In the genomic region with DNA sequence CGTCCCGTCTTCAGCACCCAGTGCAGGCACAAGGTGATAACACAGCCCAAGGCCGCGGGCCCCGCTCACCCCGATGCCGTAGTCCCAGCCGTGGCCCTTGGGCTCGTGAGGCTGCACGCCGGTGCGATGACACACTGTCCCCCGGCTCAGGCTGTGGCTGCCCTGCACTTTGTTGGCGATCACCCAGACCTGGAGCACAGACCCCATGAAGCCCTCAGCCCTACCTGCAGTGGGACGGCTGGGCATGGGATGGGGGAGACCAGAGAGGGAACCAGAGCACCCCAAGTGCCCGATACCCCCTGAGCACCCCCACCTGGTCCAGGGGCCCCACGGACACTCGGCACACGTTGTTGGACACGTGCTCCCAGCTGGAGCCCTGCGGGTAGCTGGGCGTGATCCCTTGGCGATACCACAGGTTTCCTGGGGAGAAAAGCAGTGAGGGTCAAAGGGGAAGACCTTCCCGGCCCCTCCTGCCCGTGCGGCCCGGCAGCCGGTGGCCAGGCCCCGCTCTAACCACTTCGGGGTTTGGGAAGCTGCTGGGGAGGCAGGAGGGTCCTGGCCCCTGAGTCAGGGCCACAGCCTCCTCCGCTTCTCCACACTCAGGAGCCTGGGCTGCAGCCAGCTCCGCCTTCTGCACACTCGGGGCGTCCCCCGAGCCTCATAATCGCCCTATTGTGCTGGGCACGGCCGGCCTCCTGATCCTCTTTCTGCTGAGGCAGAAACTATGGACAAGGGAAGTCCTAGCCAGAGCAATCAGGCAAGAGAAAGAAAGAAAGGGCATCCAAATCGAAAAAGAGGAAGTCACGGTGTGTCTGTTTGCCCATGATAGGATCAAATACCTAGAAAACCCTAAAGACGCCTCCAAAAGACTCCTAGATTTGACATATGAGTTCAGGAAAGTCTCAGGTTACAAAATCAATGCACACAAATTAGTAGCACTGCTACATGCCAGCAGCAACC, we compare ENCODE assay signal across 9 cellular contexts. TPM values are rescaled to one million over a fixed set of nuclear protein-coding genes. Genes with fewer than 3 reads are reported as not detected.
DNase-seq lines count a peak whose midpoint lies in the region; ATAC-seq and TF ChIP-seq lines count a peak whose summit lies in the region.
"Had no signal": no experiment of that assay in that cellular context is flagged by ENCODE, and none has a peak within 500 bp of the region (broad histone marks: within the 10 kb centered on the region; RNA-seq: fewer than 3 reads in every experiment).

No MANE protein-coding gene starts in this region.

- H3K27me3 Mint-ChIP-seq in CD4-positive, CD25-positive, alpha-beta regulatory T cell: no peaks in the 10 kb centered on the region
- no peaks in the 10 kb centered on the region for H3K27me3 Mint-ChIP-seq in osteocyte (ENCODE audit: unreplicated experiment)

- H3K4me3 ChIP-seq in CD4-positive, CD25-positive, alpha-beta regulatory T cell (ENCODE audit: low read depth, low read length): no peak overlapping the region

- DNase-seq in CD4-positive, CD25-positive, alpha-beta regulatory T cell: no peak
- DNase-seq in MV-4-11 (lab: John Stamatoyannopoulos, UW) (peak; percentile 74), amygdala (lab: John Stamatoyannopoulos, UW) (peak in 51 of 56 donors; percentile 6 to 87 (median 53)), midbrain (lab: John Stamatoyannopoulos, UW) (peak; percentile 70), ACHN (no peak), osteocyte (ENCODE audit: extremely low spot score, unreplicated experiment) (no peak)

- peaks cover 5% of the 10 kb centered on the region for H3K36me3 Mint-ChIP-seq in CD4-positive, CD25-positive, alpha-beta regulatory T cell
- H3K36me3 Mint-ChIP-seq in osteocyte (ENCODE audit: unreplicated experiment): peaks cover 22% of the 10 kb centered on the region

- no peaks in the 10 kb centered on the region for H3K4me1 ChIP-seq in CD4-positive, CD25-positive, alpha-beta regulatory T cell (ENCODE audit: control insufficient read depth, insufficient read depth, low read length, poor library complexity, severe bottlenecking)

- H3K27ac Mint-ChIP-seq in CD4-positive, CD25-positive, alpha-beta regulatory T cell: peak overlapping the region; percentile 9 to 70 (median 62)
- no peak overlapping the region for H3K27ac Mint-ChIP-seq in osteocyte (ENCODE audit: unreplicated experiment)

- no peak for TF ChIP-seq CTCF in osteocyte (IDR thresholded peaks at IDR 0.05)

- ATAC-seq in CD4-positive, CD25-positive, alpha-beta regulatory T cell (ENCODE audit: low read depth in 2 of 2): no peak
- ATAC-seq in GM21529 (IDR thresholded peaks at IDR 0.05; ENCODE audit: unreplicated experiment) (no peak), GM19023 (IDR thresholded peaks at IDR 0.05; ENCODE audit: unreplicated experiment) (no peak)

- peaks cover 7 to 21% (median 11%) of the 10 kb centered on the region in 4 donors for H3K4me1 Mint-ChIP-seq in CD4-positive, CD25-positive, alpha-beta regulatory T cell
- peaks cover 14% of the 10 kb centered on the region for H3K4me1 Mint-ChIP-seq in osteocyte (ENCODE audit: unreplicated experiment)

- H3K36me3 ChIP-seq in CD4-positive, CD25-positive, alpha-beta regulatory T cell (ENCODE audit: control insufficient read depth, insufficient read depth, low read length): peaks cover 29% of the 10 kb centered on the region

- in situ Hi-C loops in ACHN (cut with HindIII; ENCODE audit: low pct_ligation_motif_present, low pct_unique_long_range_greater_than_20kb, low sequenced_read_pairs): no loop called here

- no peaks in the 10 kb centered on the region for H3K27me3 ChIP-seq in CD4-positive, CD25-positive, alpha-beta regulatory T cell (ENCODE audit: control insufficient read depth, insufficient read depth, low read length)

- H3K27ac ChIP-seq in CD4-positive, CD25-positive, alpha-beta regulatory T cell (ENCODE audit: insufficient read depth, low read length, poor library complexity, severe bottlenecking): no peak overlapping the region

- H3K4me3 Mint-ChIP-seq in CD4-positive, CD25-positive, alpha-beta regulatory T cell: no peak overlapping the region
- H3K4me3 Mint-ChIP-seq in osteocyte (ENCODE audit: unreplicated experiment): no peak overlapping the region
- H3K4me3 Mint-ChIP-seq: nephron had no signal

- no peaks in the 10 kb centered on the region for H3K9me3 ChIP-seq in CD4-positive, CD25-positive, alpha-beta regulatory T cell (ENCODE audit: control insufficient read depth in 2 of 2, low read length in 2 of 2)

- no peaks in the 10 kb centered on the region for H3K9me3 Mint-ChIP-seq in CD4-positive, CD25-positive, alpha-beta regulatory T cell
- peaks cover 7% of the 10 kb centered on the region for H3K9me3 Mint-ChIP-seq in osteocyte (ENCODE audit: unreplicated experiment)
- H3K9me3 Mint-ChIP-seq: nephron had no signal

RNA-seq across cellular contexts. Expression of a gene that starts 6.7 kb away (rescaled TPM):
- total RNA-seq in CD4-positive, CD25-positive, alpha-beta regulatory T cell: not detected
- not detected for polyA plus RNA-seq in CD4-positive, CD25-positive, alpha-beta regulatory T cell
- not detected in 2 replicates for total RNA-seq in osteocyte

RNA-seq across cellular contexts. Expression of a gene that starts 34.1 kb away (rescaled TPM):
- 118 TPM for total RNA-seq in CD4-positive, CD25-positive, alpha-beta regulatory T cell
- 10 to 100 TPM; 11.0 to 21.3 (median 15.7) TPM for polyA plus RNA-seq in CD4-positive, CD25-positive, alpha-beta regulatory T cell
- 33.6 and 38.7 TPM in 2 replicates for total RNA-seq in osteocyte

Comparison
In these comparisons a context has a peak if more than half of its experiments do, and no peak if none do; other contexts are left out.
1. DNase-seq: peak in MV-4-11 (single experiment), amygdala (51 of 56) and midbrain (single experiment); none in CD4-positive, CD25-positive, alpha-beta regulatory T cell (0 of 3), ACHN (single experiment) and osteocyte (single experiment).